ENCODE assay signal across 8 cellular contexts in the genomic region with DNA sequence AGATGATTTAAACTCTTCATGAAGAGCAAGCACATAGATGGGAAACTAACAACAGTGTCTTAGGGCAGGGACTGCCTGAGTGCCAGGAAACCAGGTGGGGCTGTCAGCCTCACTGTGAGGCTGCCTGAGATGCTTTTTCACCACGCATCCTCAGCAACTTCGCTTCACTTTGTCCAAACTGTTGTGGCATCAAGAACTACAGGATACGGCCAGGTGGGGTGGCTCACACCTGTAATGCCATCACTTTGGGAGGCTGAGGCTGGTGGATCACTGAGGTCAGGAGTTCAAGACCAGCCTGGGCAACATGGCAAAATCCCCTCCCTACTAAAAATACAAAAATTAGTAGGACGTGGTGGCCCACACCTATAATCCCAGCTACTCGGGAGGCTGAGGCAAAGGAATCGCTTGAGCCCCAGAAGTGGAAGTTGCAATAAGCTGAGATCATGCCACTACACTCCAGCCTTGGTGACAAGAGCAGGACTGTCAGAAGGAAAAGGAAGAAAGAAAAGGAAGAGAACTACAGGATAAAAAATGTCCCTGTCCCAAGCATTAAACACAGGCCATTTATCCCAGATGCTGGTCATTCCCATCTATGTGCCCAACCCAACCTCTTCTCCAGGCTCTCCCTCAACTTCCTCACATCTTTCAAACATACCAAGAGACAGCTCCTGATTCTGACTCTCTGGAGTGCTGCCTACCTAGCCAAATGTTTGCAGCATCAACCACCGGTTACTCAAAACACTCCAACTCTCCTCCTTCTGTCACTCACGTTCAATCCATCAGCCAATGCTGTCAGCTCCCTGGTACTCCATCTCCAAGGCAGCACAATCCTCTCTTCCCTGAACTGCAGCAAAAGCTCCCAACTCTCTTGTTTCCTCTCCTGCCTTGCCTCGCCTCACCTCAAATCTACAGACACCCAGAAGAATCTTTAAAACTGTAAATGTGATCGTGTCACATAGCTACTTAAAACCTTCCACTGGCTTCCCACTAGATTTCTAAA. TPM values are rescaled to one million over a fixed set of nuclear protein-coding genes. Genes with fewer than 3 reads are reported as not detected.
DNase-seq lines count a peak whose midpoint lies in the region; ATAC-seq, FAIRE-seq and TF ChIP-seq lines count a peak whose summit lies in the region.

No MANE protein-coding gene starts in this region.

- H3K27ac ChIP-seq in RWPE1 (peak overlapping the region; percentile 85), esophagus squamous epithelium (peak overlapping the region in 3 of 4 donors; percentile 95 to 99 (median 96))

- TF ChIP-seq POLR2A in esophagus squamous epithelium (IDR thresholded peaks at IDR 0.05), result no peak

- POLR2A ChIA-PET in RWPE1 (lab: Yijun Ruan, JAX; ENCODE audit: low non-redundant PET), result interaction anchor here (0.6 kb wide), 1 partner anchor 62 kb away, joined by 5 read pairs; no protein-coding TSS in a partner anchor

- peaks cover 12 to 47% (median 24%) of the 10 kb centered on the region in 3 donors for H3K4me1 ChIP-seq in esophagus squamous epithelium

- intact Hi-C loops in esophagus squamous epithelium (cut with DNase I), result no loop called here

- no peak for DNase-seq in GM19239 (ENCODE audit: insufficient read length, low spot score)
- no peak for DNase-seq in RWPE1 (ENCODE audit: low spot score)
- no peak for DNase-seq in esophagus squamous epithelium (lab: John Stamatoyannopoulos, UW)
- DNase-seq in retinal pigment epithelial cell (ENCODE audit: low read depth), result no peak
- no peak for DNase-seq in AG08395 (ENCODE audit: low spot score)
- DNase-seq in activated CD8-positive, alpha-beta memory T cell treated with anti-CD3 and anti-CD28 coated beads, Interleukin-2, amount 50 U/mL, for 48 hours, result no peak

- no peaks in the 10 kb centered on the region for H3K27me3 ChIP-seq in esophagus squamous epithelium

- WGBS in esophagus squamous epithelium, 2 donors, result 28 to 47% methylated on average over 8 to 10 of the region's 10 CpGs

- TF ChIP-seq CTCF in RWPE1 (conservative IDR thresholded peaks at IDR 0.05; ENCODE audit: low read depth) (no peak), esophagus squamous epithelium (IDR thresholded peaks at IDR 0.05) (no peak), retinal pigment epithelial cell (conservative IDR thresholded peaks at IDR 0.05; ENCODE audit: low read depth, low read length) (no peak)

- H3K4me3 ChIP-seq in esophagus squamous epithelium, result peak overlapping the region; percentile 67 to 97 (median 82)
- peak overlapping the region; percentile 87 for H3K4me3 ChIP-seq in retinal pigment epithelial cell (ENCODE audit: low read length)

- FAIRE-seq in GM19239 (lab: Jason Lieb, UNC), result peak; percentile 18

- no peaks in the 10 kb centered on the region for H3K9me3 ChIP-seq in esophagus squamous epithelium

- CTCF ChIA-PET in RWPE1 (lab: Yijun Ruan, JAX), result interaction anchor here (0.7 to 1.2 kb wide), 4 partner anchors 12 to 128 kb away, joined by 3 to 5 read pairs (median 3); a partner anchor contains a TSS

- ATAC-seq in HG02588 (IDR thresholded peaks at IDR 0.05; ENCODE audit: unreplicated experiment) (no peak), GM19324 (IDR thresholded peaks at IDR 0.05; ENCODE audit: low FRiP score, unreplicated experiment) (no peak)

- peaks cover 15 to 41% (median 18%) of the 10 kb centered on the region in 3 donors for H3K36me3 ChIP-seq in esophagus squamous epithelium

RNA-seq across cellular contexts. Expression of a gene that starts 1.6 kb away (rescaled TPM):
- 100 to 1,000 TPM in 2 of 4 donors, 10 to 100 TPM in 2; 69.0 to 112 (median 94.7) TPM for total RNA-seq in esophagus squamous epithelium

RNA-seq across cellular contexts. Expression of a gene that starts 24.5 kb away (rescaled TPM):
- total RNA-seq in esophagus squamous epithelium, result 10 to 100 TPM; 13.0 to 54.3 (median 27.6) TPM

RNA-seq across cellular contexts. Expression of a gene that starts 44.0 kb away (rescaled TPM):
- 10 to 100 TPM; 14.3 to 50.4 (median 28.7) TPM for total RNA-seq in esophagus squamous epithelium
